ENCODE assay signal across 1 cellular context in genomic region chr9:127898433-127899199, GRCh38.
TF ChIP-seq lines count a peak whose summit lies in the region.

No MANE protein-coding gene starts in this region.

TF ChIP-seq in K562, 482 proteins besides CTCF, POLR2A, EP300 and RAD21 (continued from another document and continues in another):
- TF ChIP-seq HOMEZ (CRISPR knock-in tag; IDR thresholded peaks at IDR 0.05) (no peak), ZNF696 (CRISPR knock-in tag; conservative IDR thresholded peaks at IDR 0.05) (no peak), FOXO4 (CRISPR knock-in tag; IDR thresholded peaks at IDR 0.05) (no peak), SP1 (CRISPR knock-in tag; IDR thresholded peaks at IDR 0.05) (peak; percentile 55; the same call in 1 of the 2 replicates), ZNF316 (IDR thresholded peaks at IDR 0.05) (peak; percentile 46), FUS (optimal IDR thresholded peaks at IDR 0.05; ENCODE audit: low read depth, low read length) (no peak), TFAP4 (CRISPR knock-in tag; IDR thresholded peaks at IDR 0.05; ENCODE audit: borderline replicate concordance) (peak; percentile 64), HIVEP1 (CRISPR knock-in tag; IDR thresholded peaks at IDR 0.05) (no peak), REST (CRISPR knock-in tag; IDR thresholded peaks at IDR 0.05; ENCODE audit: low read depth) (0 out of 2 replicates have a peak, but pooled peaks have one; percentile 40), ZBTB40 (IDR thresholded peaks at IDR 0.05) (no peak), ZBTB40 (CRISPR knock-in tag; IDR thresholded peaks at IDR 0.05) (no peak), RBM14 (IDR thresholded peaks at IDR 0.05; ENCODE audit: borderline replicate concordance, insufficient read depth, low read depth, low read length) (no peak), ZNF830 (CRISPR knock-in tag; IDR thresholded peaks at IDR 0.05) (no peak), ATF7 (IDR thresholded peaks at IDR 0.05) (peak; percentile 33; the same call in 1 of the 2 replicates), FOXK2 (conservative IDR thresholded peaks at IDR 0.05 in 1 of 2, IDR thresholded peaks at IDR 0.05 in 1 of 2; ENCODE audit: low read depth in 2 of 2) (peak in 1 of 2 experiments; percentile 56; a peak in 1 of 4 replicates), HSF4 (CRISPR knock-in tag; IDR thresholded peaks at IDR 0.05; ENCODE audit: borderline replicate concordance) (no peak), CHD1 (IDR thresholded peaks at IDR 0.05; ENCODE audit: low read length) (no peak), ZNF511 (CRISPR knock-in tag; IDR thresholded peaks at IDR 0.05) (0 out of 2 replicates have a peak, but pooled peaks have one; percentile 34), SAP30 (IDR thresholded peaks at IDR 0.05; ENCODE audit: borderline replicate concordance, insufficient read depth, low read depth, low read length, poor library complexity, severe bottlenecking) (no peak), VEZF1 (CRISPR knock-in tag; IDR thresholded peaks at IDR 0.05) (no peak), ATF1 (CRISPR knock-in tag; IDR thresholded peaks at IDR 0.05) (no peak), ATF1 (tag; IDR thresholded peaks at IDR 0.05) (peak; percentile 20), TEAD1 (CRISPR knock-in tag; IDR thresholded peaks at IDR 0.05) (peak in 1 of 2 experiments; percentile 57; a peak in 1 of 4 replicates), SMAD1 (IDR thresholded peaks at IDR 0.05; ENCODE audit: low read depth, low read length, partially characterized antibody) (peak; percentile 32), ZSCAN32 (CRISPR knock-in tag; IDR thresholded peaks at IDR 0.05) (0 out of 2 replicates have a peak, but pooled peaks have one; percentile 4), ZBTB33 (CRISPR knock-in tag; IDR thresholded peaks at IDR 0.05) (peak; percentile 82), SETDB1 (IDR thresholded peaks at IDR 0.05; ENCODE audit: low read length) (no peak), ETV1 (tag; conservative IDR thresholded peaks at IDR 0.05; ENCODE audit: low read depth) (0 out of 2 replicates have a peak, but pooled peaks have one; percentile 26), CHD4 (IDR thresholded peaks at IDR 0.05; ENCODE audit: insufficient read depth, insufficient replicate concordance, low read depth, low read length, poor library complexity, severe bottlenecking) (peak; percentile 96), ZHX1 (conservative IDR thresholded peaks at IDR 0.05; ENCODE audit: low read length) (no peak), PTRF (tag; IDR thresholded peaks at IDR 0.05) (no peak), TGIF2 (CRISPR knock-in tag; IDR thresholded peaks at IDR 0.05) (no peak), PHB2 (IDR thresholded peaks at IDR 0.05; ENCODE audit: low read depth) (no peak)
